In genomic region chr6:167351656-167352354, GRCh38 we compare ENCODE assay signal across 1 cellular context.
TF ChIP-seq lines count a peak whose summit lies in the region.

No MANE protein-coding gene starts in this region.

TF ChIP-seq in endothelial cell of umbilical vein, 7 proteins besides CTCF, POLR2A, EP300 and RAD21 (continued from another document):
- TF ChIP-seq, protein P1, sequence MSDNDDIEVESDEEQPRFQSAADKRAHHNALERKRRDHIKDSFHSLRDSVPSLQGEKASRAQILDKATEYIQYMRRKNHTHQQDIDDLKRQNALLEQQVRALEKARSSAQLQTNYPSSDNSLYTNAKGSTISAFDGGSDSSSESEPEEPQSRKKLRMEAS (IDR thresholded peaks at IDR 0.05; ENCODE audit: insufficient read depth, insufficient read length) = no peak
- TF ChIP-seq MYC (IDR thresholded peaks at IDR 0.05; ENCODE audit: low read depth, low read length) = no peak
TF ChIP-seq in endothelial cell of umbilical vein: peak in this region for 0.
